In genomic region chr12:48197549-48197966, GRCh38 we compare ENCODE assay signal across 1 cellular context.
TF ChIP-seq lines count a peak whose summit lies in the region.

No MANE protein-coding gene starts in this region.

TF ChIP-seq in GM23338, 12 proteins besides CTCF, POLR2A, EP300 and RAD21 (continued from another document):
- no peak for TF ChIP-seq ZNF462 (CRISPR knock-in tag; IDR thresholded peaks at IDR 0.05)
- TF ChIP-seq JUNB (IDR thresholded peaks at IDR 0.05; ENCODE audit: unreplicated experiment) = no peak
